In the genomic region with DNA sequence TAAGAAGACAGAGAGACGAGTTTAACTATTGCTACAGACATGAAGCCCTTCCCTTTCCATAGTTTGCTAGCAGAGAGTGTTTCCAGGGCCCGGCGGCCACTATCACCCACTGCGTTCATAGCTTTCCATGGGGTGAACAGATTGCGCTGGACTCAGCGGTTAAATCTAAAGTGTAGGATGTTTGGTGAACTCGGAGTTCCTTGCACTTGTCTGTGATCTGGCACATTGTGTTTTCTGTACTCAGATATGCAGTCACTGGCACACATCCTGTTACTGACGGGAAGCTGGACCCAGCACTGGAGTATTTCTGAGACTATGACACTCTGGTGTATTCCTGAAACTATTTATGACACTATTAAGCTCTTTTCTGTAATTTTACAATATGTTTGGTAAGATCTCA, we compare ENCODE assay signal across 11 cellular contexts. TPM values are rescaled to one million over a fixed set of nuclear protein-coding genes. Genes with fewer than 3 reads are reported as not detected.
DNase-seq lines count a peak whose midpoint lies in the region; FAIRE-seq and TF ChIP-seq lines count a peak whose summit lies in the region.
"Had no signal": no experiment of that assay in that cellular context is flagged by ENCODE, and none has a peak within 500 bp of the region (broad histone marks: within the 10 kb centered on the region; RNA-seq: fewer than 3 reads in every experiment).

No MANE protein-coding gene starts in this region.

- H3K27me3 Mint-ChIP-seq in activated naive CD4-positive, alpha-beta T cell treated with anti-CD3 and anti-CD28 coated beads for 36 hours (ENCODE audit: low read depth), result no peaks in the 10 kb centered on the region
- no peaks in the 10 kb centered on the region for H3K27me3 Mint-ChIP-seq in dendritic cell treated with granulocyte-macrophage colony-stimulating factor and Interleukin-4, amounts not matched to agents 40 ng/mL and 50 ng/mL, for 4 days
- H3K27me3 Mint-ChIP-seq in type B pancreatic cell, result no peaks in the 10 kb centered on the region

- no peaks in the 10 kb centered on the region for H3K9me3 Mint-ChIP-seq in activated naive CD4-positive, alpha-beta T cell treated with anti-CD3 and anti-CD28 coated beads for 36 hours
- peaks cover 9% of the 10 kb centered on the region for H3K9me3 Mint-ChIP-seq in dendritic cell treated with granulocyte-macrophage colony-stimulating factor and Interleukin-4, amounts not matched to agents 40 ng/mL and 50 ng/mL, for 4 days
- peaks cover 4% of the 10 kb centered on the region for H3K9me3 Mint-ChIP-seq in type B pancreatic cell

- TF ChIP-seq POLR2A in GM12891 (IDR thresholded peaks at IDR 0.05; ENCODE audit: low read depth, low read length), result no peak

- FAIRE-seq in GM12891 (lab: Jason Lieb, UNC), result no peak

- CTCF ChIA-PET in activated naive CD4-positive, alpha-beta T cell treated with anti-CD3 and anti-CD28 coated beads for 36 hours (lab: Charles Lee), result no interaction called here

- peak overlapping the region; percentile 69 for H3K4me3 Mint-ChIP-seq in activated naive CD4-positive, alpha-beta T cell treated with anti-CD3 and anti-CD28 coated beads for 36 hours
- no peak overlapping the region for H3K4me3 Mint-ChIP-seq in dendritic cell treated with granulocyte-macrophage colony-stimulating factor and Interleukin-4, amounts not matched to agents 40 ng/mL and 50 ng/mL, for 4 days
- H3K4me3 Mint-ChIP-seq in type B pancreatic cell, result peak overlapping the region; percentile 0

- H3K4me1 Mint-ChIP-seq in activated naive CD4-positive, alpha-beta T cell treated with anti-CD3 and anti-CD28 coated beads for 36 hours (ENCODE audit: low read depth), result peaks cover 96% of the 10 kb centered on the region
- H3K4me1 Mint-ChIP-seq in dendritic cell treated with granulocyte-macrophage colony-stimulating factor and Interleukin-4, amounts not matched to agents 40 ng/mL and 50 ng/mL, for 4 days (ENCODE audit: low read depth), result peaks cover 71% of the 10 kb centered on the region
- peaks cover 62% of the 10 kb centered on the region for H3K4me1 Mint-ChIP-seq in type B pancreatic cell (ENCODE audit: unreplicated experiment)

- no peak for TF ChIP-seq CTCF in type B pancreatic cell (conservative IDR thresholded peaks at IDR 0.05)

- intact Hi-C loops in activated naive CD4-positive, alpha-beta T cell treated with anti-CD3 and anti-CD28 coated beads for 36 hours (cut with micrococcal nuclease), result no loop called here
- intact Hi-C loops in dendritic cell treated with granulocyte-macrophage colony-stimulating factor and Interleukin-4, amounts not matched to agents 40 ng/mL and 50 ng/mL, for 4 days (cut with micrococcal nuclease), result no loop called here

- peak overlapping the region; percentile 90 for H3K27ac Mint-ChIP-seq in activated naive CD4-positive, alpha-beta T cell treated with anti-CD3 and anti-CD28 coated beads for 36 hours
- H3K27ac Mint-ChIP-seq in dendritic cell treated with granulocyte-macrophage colony-stimulating factor and Interleukin-4, amounts not matched to agents 40 ng/mL and 50 ng/mL, for 4 days, result peak overlapping the region; percentile 31
- H3K27ac Mint-ChIP-seq in type B pancreatic cell, result peak overlapping the region; percentile 42

- H3K36me3 Mint-ChIP-seq in activated naive CD4-positive, alpha-beta T cell treated with anti-CD3 and anti-CD28 coated beads for 36 hours (ENCODE audit: low read depth), result peaks cover 41% of the 10 kb centered on the region
- H3K36me3 Mint-ChIP-seq in dendritic cell treated with granulocyte-macrophage colony-stimulating factor and Interleukin-4, amounts not matched to agents 40 ng/mL and 50 ng/mL, for 4 days (ENCODE audit: low read depth), result peaks cover 47% of the 10 kb centered on the region
- H3K36me3 Mint-ChIP-seq in type B pancreatic cell, result peaks cover 28% of the 10 kb centered on the region

- peak; percentile 70 for DNase-seq in activated naive CD4-positive, alpha-beta T cell treated with anti-CD3 and anti-CD28 coated beads for 36 hours
- DNase-seq in activated naive CD4-positive, alpha-beta T cell treated with anti-CD3 and anti-CD28 coated beads, Interleukin-2, amount 50 U/mL, for 16 hours, result no peak
- DNase-seq in lung microvascular endothelial cell (ENCODE audit: low read depth in 2 of 2), result peak; percentile 65
- DNase-seq in type B pancreatic cell (ENCODE audit: extremely low spot score, unreplicated experiment), result no peak
- DNase-seq in activated CD4-positive, CD25-positive, alpha-beta regulatory T cell (lab: John Stamatoyannopoulos, UW), result no peak
- no peak for DNase-seq in GDM1 (lab: John Stamatoyannopoulos, UW)
- DNase-seq in GM12891 (ENCODE audit: insufficient read length, low spot score), result no peak
- DNase-seq: NCI-H82 had no signal

TF ChIP-seq in GM12891, 5 proteins besides CTCF, POLR2A, EP300 and RAD21:
- TF ChIP-seq POLR2AphosphoS5 (IDR thresholded peaks at IDR 0.05; ENCODE audit: low read depth, low read length), result no peak
- no peak for TF ChIP-seq POU2F2 (IDR thresholded peaks at IDR 0.05; ENCODE audit: low read depth, low read length)
- no peak for TF ChIP-seq TAF1 (IDR thresholded peaks at IDR 0.05; ENCODE audit: low read depth, low read length)
- no peak for TF ChIP-seq SPI1 (IDR thresholded peaks at IDR 0.05; ENCODE audit: low read depth, low read length)
- no peak for TF ChIP-seq PAX5 (IDR thresholded peaks at IDR 0.05; ENCODE audit: insufficient read depth, low read length, severe bottlenecking)

RNA-seq across cellular contexts. Expression of gene CD99, which starts 13.9 kb away (rescaled TPM):
- total RNA-seq in activated naive CD4-positive, alpha-beta T cell treated with anti-CD3 and anti-CD28 coated beads for 36 hours, result 100 to 1,000 TPM; 205 to 215 TPM
- total RNA-seq in lung microvascular endothelial cell (181 and 195 TPM in 2 replicates), type B pancreatic cell (ENCODE audit: low replicate concordance) (292 and 372 TPM in 2 replicates)
- 91.8 TPM for polyA plus RNA-seq in GM12891 (2012; ENCODE audit: low read depth, missing spikeins)

RNA-seq across cellular contexts. Expression of gene XG, which starts 46.8 kb away (rescaled TPM):
- not detected for total RNA-seq in activated naive CD4-positive, alpha-beta T cell treated with anti-CD3 and anti-CD28 coated beads for 36 hours
- 0.22 TPM in 1 of 2 replicates, not detected in the other for total RNA-seq in lung microvascular endothelial cell
- 0.55 and 0.63 TPM in 2 replicates for total RNA-seq in type B pancreatic cell (ENCODE audit: low replicate concordance)
- polyA plus RNA-seq in GM12891 (2012; ENCODE audit: low read depth, missing spikeins), result not detected
- total RNA-seq: adrenal gland, MCF 10A had no signal

Comparison
In these comparisons a context has a peak if more than half of its experiments do, and no peak if none do; other contexts are left out.
1. DNase-seq: peak in activated naive CD4-positive, alpha-beta T cell treated with anti-CD3 and anti-CD28 coated beads for 36 hours (single experiment) and lung microvascular endothelial cell (2 of 2); none in activated naive CD4-positive, alpha-beta T cell treated with anti-CD3 and anti-CD28 coated beads, Interleukin-2, amount 50 U/mL, for 16 hours (single experiment), type B pancreatic cell (single experiment), activated CD4-positive, CD25-positive, alpha-beta regulatory T cell (0 of 4), GDM1 (single experiment) and GM12891 (single experiment).
2. H3K27ac Mint-ChIP-seq: peak in every context shown above with its lines; median percentile 90 in activated naive CD4-positive, alpha-beta T cell treated with anti-CD3 and anti-CD28 coated beads for 36 hours; 42 in type B pancreatic cell; 31 in dendritic cell treated with granulocyte-macrophage colony-stimulating factor and Interleukin-4, amounts not matched to agents 40 ng/mL and 50 ng/mL, for 4 days.